In genomic region chr6:84866715-84867114, GRCh38 we compare ENCODE assay signal across 21 cellular contexts.
"Had no signal": no experiment of that assay in that cellular context is flagged by ENCODE, and none has a peak within 500 bp of the region (broad histone marks: within the 10 kb centered on the region; RNA-seq: fewer than 3 reads in every experiment).

No MANE protein-coding gene starts in this region.

- H3K27ac Mint-ChIP-seq: activated naive CD4-positive, alpha-beta T cell treated with anti-CD3 and anti-CD28 coated beads, Interleukin-2, amount 10 ng/mL, durations not matched to agents 7 days and 5 days; dendritic cell treated with granulocyte-macrophage colony-stimulating factor and Interleukin-4, amounts not matched to agents 40 ng/mL and 50 ng/mL, for 4 days; mesothelial cell of epicardium; nephron had no signal

- H3K4me1 ChIP-seq: esophagus squamous epithelium, tibial nerve had no signal

- H3K27ac ChIP-seq: esophagus squamous epithelium, tibial nerve had no signal

- H3K36me3 Mint-ChIP-seq: activated naive CD4-positive, alpha-beta T cell treated with anti-CD3 and anti-CD28 coated beads, Interleukin-2, amount 10 ng/mL, durations not matched to agents 7 days and 5 days; mesothelial cell of epicardium had no signal

- H3K4me1 Mint-ChIP-seq: activated naive CD4-positive, alpha-beta T cell treated with anti-CD3 and anti-CD28 coated beads, Interleukin-2, amount 10 ng/mL, durations not matched to agents 7 days and 5 days; mesothelial cell of epicardium; nephron had no signal

- H3K9me3 ChIP-seq: esophagus squamous epithelium, tibial nerve had no signal

- DNase-seq: activated CD8-positive, alpha-beta memory T cell treated with anti-CD3 and anti-CD28 coated beads for 24 hours; activated CD8-positive, alpha-beta memory T cell treated with anti-CD3 and anti-CD28 coated beads, Interleukin-2, amount 50 U/mL, for 48 hours; activated effector memory CD4-positive, alpha-beta T cell treated with Interleukin-2 at 50 U/mL for 16 hours; activated naive CD4-positive, alpha-beta T cell treated with anti-CD3 and anti-CD28 coated beads, Interleukin-2, amount 10 ng/mL, durations not matched to agents 7 days and 5 days; activated T-cell treated with anti-CD3 and anti-CD28 coated beads, Interleukin-2, amount 50 U/mL, for 48 hours; effector memory CD4-positive, alpha-beta T cell; esophagus squamous epithelium; foreskin melanocyte; glutamatergic neuron; hippocampal formation; retina; stimulated activated CD4-positive, alpha-beta T cell treated with anti-CD3 and anti-CD28 coated beads, Interleukin-2, amount 100 ng/mL, for 24 hours; stimulated activated naive CD8-positive, alpha-beta T cell treated with anti-CD3 and anti-CD28 coated beads, Interleukin-15, Interleukin-2, amounts not matched to agents 100 U/mL and 50 U/mL, for 24 hours; substantia nigra; T-helper 1 cell; T-helper 9 cell had no signal

- H3K36me3 ChIP-seq: esophagus squamous epithelium, tibial nerve had no signal

- H3K9me3 Mint-ChIP-seq: dendritic cell treated with granulocyte-macrophage colony-stimulating factor and Interleukin-4, amounts not matched to agents 40 ng/mL and 50 ng/mL, for 4 days; mesothelial cell of epicardium; nephron had no signal

- H3K4me3 ChIP-seq: esophagus squamous epithelium, tibial nerve had no signal

- H3K4me3 Mint-ChIP-seq: activated naive CD4-positive, alpha-beta T cell treated with anti-CD3 and anti-CD28 coated beads, Interleukin-2, amount 10 ng/mL, durations not matched to agents 7 days and 5 days; dendritic cell treated with granulocyte-macrophage colony-stimulating factor and Interleukin-4, amounts not matched to agents 40 ng/mL and 50 ng/mL, for 4 days; mesothelial cell of epicardium; nephron had no signal

- ATAC-seq: activated CD4-positive, CD25-positive, alpha-beta regulatory T cell treated with anti-CD3 and anti-CD28 coated beads, Interleukin-2, amount 50 U/mL, for 24 hours; stimulated activated naive CD8-positive, alpha-beta T cell treated with anti-CD3 and anti-CD28 coated beads, Interleukin-15, Interleukin-2, amounts not matched to agents 100 U/mL and 50 U/mL, for 24 hours had no signal

- H3K27me3 Mint-ChIP-seq: activated naive CD4-positive, alpha-beta T cell treated with anti-CD3 and anti-CD28 coated beads, Interleukin-2, amount 10 ng/mL, durations not matched to agents 7 days and 5 days; dendritic cell treated with granulocyte-macrophage colony-stimulating factor and Interleukin-4, amounts not matched to agents 40 ng/mL and 50 ng/mL, for 4 days had no signal

- H3K27me3 ChIP-seq: esophagus squamous epithelium, tibial nerve had no signal
